Comparison of ENCODE assay signal across 10 cellular contexts in genomic region chr20:32052792-32053362, GRCh38. TPM values are rescaled to one million over a fixed set of nuclear protein-coding genes. Genes with fewer than 3 reads are reported as not detected.
DNase-seq lines count a peak whose midpoint lies in the region; ATAC-seq and TF ChIP-seq lines count a peak whose summit lies in the region.
"Had no signal": no experiment of that assay in that cellular context is flagged by ENCODE, and none has a peak within 500 bp of the region (broad histone marks: within the 10 kb centered on the region; RNA-seq: fewer than 3 reads in every experiment).

No MANE protein-coding gene starts in this region.

- H3K9me3 Mint-ChIP-seq in CD14-positive monocyte: peaks cover 0 to 3% (median 0%) of the 10 kb centered on the region in 7 donors
- H3K9me3 Mint-ChIP-seq in effector memory CD8-positive, alpha-beta T cell: no peaks in the 10 kb centered on the region

- peak overlapping the region; percentile 98 to 99 (median 98) for H3K27ac Mint-ChIP-seq in CD14-positive monocyte
- H3K27ac Mint-ChIP-seq in effector memory CD8-positive, alpha-beta T cell: no peak overlapping the region

- H3K9ac ChIP-seq in HUES48 (ENCODE audit: low read depth, low read length) (no peak overlapping the region), mucosa of rectum (ENCODE audit: low read depth in 1 of 2, low read length in 2 of 2) (peak overlapping the region in 1 of 2 donors; percentile 32)

- peak; percentile 49 for ATAC-seq in effector memory CD8-positive, alpha-beta T cell (replicated peaks)
- ATAC-seq: HCT116 had no signal

- peak overlapping the region; percentile 95 to 97 for H3K4me3 Mint-ChIP-seq in CD14-positive monocyte
- H3K4me3 Mint-ChIP-seq in effector memory CD8-positive, alpha-beta T cell: peak overlapping the region; percentile 71 to 80

- TF ChIP-seq POLR2A in uterus (IDR thresholded peaks at IDR 0.05): no peak

- H3K9me3 ChIP-seq in HUES48 (ENCODE audit: control insufficient read depth, insufficient read depth, low read length): no peaks in the 10 kb centered on the region
- H3K9me3 ChIP-seq in mucosa of rectum (ENCODE audit: control insufficient read depth in 2 of 2, low read length in 2 of 2): no peaks in the 10 kb centered on the region
- H3K9me3 ChIP-seq in uterus: no peaks in the 10 kb centered on the region

- H3K4me3 ChIP-seq in HUES48 (ENCODE audit: low read depth, low read length) (peak overlapping the region; percentile 56), mucosa of rectum (ENCODE audit: low read length in 2 of 2) (peak overlapping the region; percentile 33 to 42), uterus (no peak overlapping the region)

- peaks cover 61% of the 10 kb centered on the region for H3K4me1 Mint-ChIP-seq in CD14-positive monocyte
- peaks cover 16% of the 10 kb centered on the region in 2 donors for H3K4me1 Mint-ChIP-seq in effector memory CD8-positive, alpha-beta T cell (ENCODE audit: low read depth in 2 of 2)

- 0 out of 2 replicates have a peak, but pooled peaks cover 2% of the 10 kb centered on the region for H3K4me1 ChIP-seq in HUES48 (ENCODE audit: control insufficient read depth, insufficient read depth, low read length)
- H3K4me1 ChIP-seq in mucosa of rectum (ENCODE audit: control insufficient read depth in 2 of 2, insufficient read depth in 2 of 2, low read length in 2 of 2): peaks cover 0 to 4% of the 10 kb centered on the region in 2 donors
- H3K4me1 ChIP-seq in uterus: peaks cover 0 to 6% of the 10 kb centered on the region in 2 donors

- H3K27ac ChIP-seq in HUES48 (ENCODE audit: low read depth, low read length) (no peak overlapping the region), mucosa of rectum (ENCODE audit: low read depth in 2 of 2, low read length in 2 of 2) (peak overlapping the region in 1 of 2 donors; percentile 67), uterus (no peak overlapping the region)

- peaks cover 31 to 48% of the 10 kb centered on the region in 2 donors for H3K36me3 Mint-ChIP-seq in CD14-positive monocyte
- H3K36me3 Mint-ChIP-seq in effector memory CD8-positive, alpha-beta T cell (ENCODE audit: insufficient read depth): no peaks in the 10 kb centered on the region

- H3K36me3 ChIP-seq in HUES48 (ENCODE audit: control insufficient read depth, insufficient read depth, low read length) (no peaks in the 10 kb centered on the region), mucosa of rectum (ENCODE audit: control insufficient read depth in 2 of 2, insufficient read depth in 2 of 2, low read length in 2 of 2) (no peaks in the 10 kb centered on the region), uterus (no peaks in the 10 kb centered on the region)

- peaks cover 44% of the 10 kb centered on the region for H3K27me3 ChIP-seq in HUES48 (ENCODE audit: control insufficient read depth, insufficient read depth, low read length)
- peaks cover 20 to 42% of the 10 kb centered on the region in 2 donors for H3K27me3 ChIP-seq in mucosa of rectum (ENCODE audit: control insufficient read depth in 2 of 2, insufficient read depth in 2 of 2, low read length in 2 of 2)
- peaks cover 9 to 19% of the 10 kb centered on the region in 2 donors for H3K27me3 ChIP-seq in uterus

- peak; percentile 93 for DNase-seq in CD14-positive monocyte (ENCODE audit: low spot score)
- DNase-seq in effector memory CD8-positive, alpha-beta T cell: no peak
- no peak for DNase-seq in uterus
- no peak for DNase-seq in stimulated activated CD4-positive, alpha-beta T cell treated with anti-CD3 and anti-CD28 coated beads, Interleukin-1b, Interleukin-23, amount 100 ng/mL, for 48 hours
- no peak for DNase-seq in germinal center (ENCODE audit: low spot score)
- no peak for DNase-seq in D341Med (ENCODE audit: low spot score)
- DNase-seq: NCI-H1417 treated with DMSO at 0.1 percent for 48 hours had no signal

- intact Hi-C loops in CD14-positive monocyte (cut with micrococcal nuclease): loop anchor here in 1 of 2 donors (2.0 kb wide), 1 partner anchor 14 kb away; no protein-coding TSS in a partner anchor
- intact Hi-C loops in uterus (cut with DNase I; ENCODE audit: low total_unique reads): no loop called here

- H3K27me3 Mint-ChIP-seq in CD14-positive monocyte (ENCODE audit: low read depth in 3 of 3): peaks cover 0 to 2% (median 1%) of the 10 kb centered on the region in 3 donors
- peaks cover 54 to 85% of the 10 kb centered on the region in 2 donors for H3K27me3 Mint-ChIP-seq in effector memory CD8-positive, alpha-beta T cell

- TF ChIP-seq CTCF in CD14-positive monocyte (IDR thresholded peaks at IDR 0.05): no peak
- no peak for TF ChIP-seq CTCF in uterus (IDR thresholded peaks at IDR 0.05)

RNA-seq across cellular contexts. Expression of gene HCK, which starts 0.8 kb away (rescaled TPM):
- 100 to 1,000 TPM; 526 to 688 TPM for polyA plus RNA-seq in CD14-positive monocyte
- 1 to 10 TPM; 1.3 to 7.0 (median 4.1) TPM for total RNA-seq in uterus

RNA-seq across cellular contexts. Expression of gene CCM2L, which starts 42.6 kb away (rescaled TPM):
- not detected for polyA plus RNA-seq in CD14-positive monocyte
- total RNA-seq in uterus: 10 to 100 TPM in 2 of 4 donors, 1 to 10 TPM in 2; 3.5 to 21.9 (median 10.0) TPM

RNA-seq across cellular contexts. Expression of gene TM9SF4, which starts 56.6 kb away (rescaled TPM):
- polyA plus RNA-seq in CD14-positive monocyte: 10 to 100 TPM; 49.7 to 78.5 TPM
- total RNA-seq in uterus: 10 to 100 TPM; 15.9 to 49.0 (median 28.1) TPM

Comparison
In these comparisons a context has a peak if more than half of its experiments do, and no peak if none do; other contexts are left out.
1. H3K27ac Mint-ChIP-seq: peak in CD14-positive monocyte (7 of 7); none in effector memory CD8-positive, alpha-beta T cell (0 of 2).
2. H3K4me3 ChIP-seq: peak in HUES48 (single experiment) and mucosa of rectum (2 of 2); none in uterus (0 of 2).